Comparison of ENCODE assay signal across 1 cellular context in genomic region chr15:69131362-69132215, GRCh38.
TF ChIP-seq lines count a peak whose summit lies in the region.

No MANE protein-coding gene starts in this region.

TF ChIP-seq in HepG2, 621 proteins besides CTCF, POLR2A, EP300 and RAD21 (continued from another document):
- peak; percentile 33; the same call in 1 of the 2 replicates for TF ChIP-seq ARID5B (CRISPR knock-in tag; IDR thresholded peaks at IDR 0.05)
- TF ChIP-seq GATAD2A (CRISPR knock-in tag; IDR thresholded peaks at IDR 0.05), result peak; percentile 48; the same call in 1 of the 2 replicates
- peak; percentile 42; the same call in 1 of the 2 replicates for TF ChIP-seq PAXIP1 (CRISPR knock-in tag; conservative IDR thresholded peaks at IDR 0.05)
- TF ChIP-seq ZNF3 (CRISPR knock-in tag; IDR thresholded peaks at IDR 0.05), result peak; percentile 36; the same call in 1 of the 2 replicates
- no peak for TF ChIP-seq ZNF788 (CRISPR knock-in tag; IDR thresholded peaks at IDR 0.05; ENCODE audit: borderline replicate concordance)
- TF ChIP-seq ZNF766 (CRISPR knock-in tag; IDR thresholded peaks at IDR 0.05; ENCODE audit: borderline replicate concordance), result no peak
- 0 out of 2 replicates have a peak, but pooled peaks have one; percentile 15 for TF ChIP-seq JUND (CRISPR knock-in tag; IDR thresholded peaks at IDR 0.05)
